24 cellular contexts compared by ENCODE assay signal in genomic region chr10:121373411-121373810, GRCh38.
"Had no signal": no experiment of that assay in that cellular context is flagged by ENCODE, and none has a peak within 500 bp of the region (broad histone marks: within the 10 kb centered on the region; RNA-seq: fewer than 3 reads in every experiment).

No MANE protein-coding gene starts in this region.

- H3K36me3 ChIP-seq: heart left ventricle, left ventricle myocardium inferior, lower lobe of right lung, neural progenitor cell, pancreas, prostate gland, stomach, thoracic aorta, uterus had no signal

- H3K27me3 ChIP-seq: heart left ventricle, neural progenitor cell, pancreas, stomach, uterus had no signal

- H3K9me3 ChIP-seq: heart left ventricle, left ventricle myocardium inferior, lower lobe of right lung, pancreas, prostate gland, stomach, thoracic aorta, uterus had no signal

- H3K27ac ChIP-seq: dorsolateral prefrontal cortex, heart left ventricle, left ventricle myocardium inferior, lower lobe of right lung, neural progenitor cell, pancreas, prostate gland, stomach, thoracic aorta, uterus had no signal

- H3K27ac Mint-ChIP-seq: memory B cell; natural killer cell treated with Interleukin-12 subunit alpha and Interleukin-12 subunit beta and Interleukin-15 and Interleukin-18, amount 100 ng/mL, for 72 hours; neural progenitor cell; stimulated activated naive B cell treated with anti-CD40 and anti-IgM and Interleukin-4, amounts not matched to agents 10 μg/mL and 1 μg/mL and 100 μg/mL, for 72 hours; type B pancreatic cell had no signal

- ATAC-seq: heart left ventricle; lower lobe of right lung; natural killer cell treated with Interleukin-12 subunit alpha and Interleukin-12 subunit beta and Interleukin-15 and Interleukin-18, amount 100 ng/mL, for 72 hours; pancreas; sciatic nerve; stimulated activated naive B cell treated with anti-CD40 and anti-IgM and Interleukin-4, amounts not matched to agents 10 μg/mL and 1 μg/mL and 100 μg/mL, for 72 hours had no signal

- DNase-seq: cortex of kidney; dorsolateral prefrontal cortex; effector CD8-positive, alpha-beta T cell; heart left ventricle; hippocampal formation; left ventricle myocardium inferior; lower lobe of right lung; midbrain; nucleus accumbens; pancreas; retina; stimulated activated CD4-positive, alpha-beta T cell treated with anti-CD3 and anti-CD28 coated beads, Interleukin-2, amount 100 ng/mL, for 24 hours; stimulated activated CD4-positive, alpha-beta T cell treated with anti-CD3 and anti-CD28 coated beads, Interleukin-4, amount 100 ng/mL, for 4 hours; stimulated activated naive B cell treated with anti-CD40 and anti-IgM and Interleukin-4, amounts not matched to agents 10 μg/mL and 1 μg/mL and 100 μg/mL, for 72 hours; stomach; substantia nigra; uterus had no signal

- H3K4me3 Mint-ChIP-seq: memory B cell; natural killer cell treated with Interleukin-12 subunit alpha and Interleukin-12 subunit beta and Interleukin-15 and Interleukin-18, amount 100 ng/mL, for 72 hours; neural progenitor cell; stimulated activated naive B cell treated with anti-CD40 and anti-IgM and Interleukin-4, amounts not matched to agents 10 μg/mL and 1 μg/mL and 100 μg/mL, for 72 hours; type B pancreatic cell had no signal

- H3K36me3 Mint-ChIP-seq: memory B cell; natural killer cell treated with Interleukin-12 subunit alpha and Interleukin-12 subunit beta and Interleukin-15 and Interleukin-18, amount 100 ng/mL, for 72 hours; neural progenitor cell; stimulated activated naive B cell treated with anti-CD40 and anti-IgM and Interleukin-4, amounts not matched to agents 10 μg/mL and 1 μg/mL and 100 μg/mL, for 72 hours had no signal

- H3K4me1 ChIP-seq: heart left ventricle, left ventricle myocardium inferior, lower lobe of right lung, pancreas, prostate gland, stomach, uterus had no signal

- H3K4me1 Mint-ChIP-seq: memory B cell; stimulated activated naive B cell treated with anti-CD40 and anti-IgM and Interleukin-4, amounts not matched to agents 10 μg/mL and 1 μg/mL and 100 μg/mL, for 72 hours had no signal

- H3K27me3 Mint-ChIP-seq: memory B cell; stimulated activated naive B cell treated with anti-CD40 and anti-IgM and Interleukin-4, amounts not matched to agents 10 μg/mL and 1 μg/mL and 100 μg/mL, for 72 hours; type B pancreatic cell had no signal

- H3K4me2 ChIP-seq: neural progenitor cell had no signal

- H3K9ac ChIP-seq: neural progenitor cell had no signal

- H3K9me3 Mint-ChIP-seq: natural killer cell treated with Interleukin-12 subunit alpha and Interleukin-12 subunit beta and Interleukin-15 and Interleukin-18, amount 100 ng/mL, for 72 hours; neural progenitor cell had no signal

- H2AFZ ChIP-seq: neural progenitor cell had no signal

- H3K4me3 ChIP-seq: dorsolateral prefrontal cortex, heart left ventricle, left ventricle myocardium inferior, lower lobe of right lung, neural progenitor cell, pancreas, prostate gland, stomach, thoracic aorta, uterus had no signal
